ENCODE assay signal across 22 cellular contexts in the genomic region with DNA sequence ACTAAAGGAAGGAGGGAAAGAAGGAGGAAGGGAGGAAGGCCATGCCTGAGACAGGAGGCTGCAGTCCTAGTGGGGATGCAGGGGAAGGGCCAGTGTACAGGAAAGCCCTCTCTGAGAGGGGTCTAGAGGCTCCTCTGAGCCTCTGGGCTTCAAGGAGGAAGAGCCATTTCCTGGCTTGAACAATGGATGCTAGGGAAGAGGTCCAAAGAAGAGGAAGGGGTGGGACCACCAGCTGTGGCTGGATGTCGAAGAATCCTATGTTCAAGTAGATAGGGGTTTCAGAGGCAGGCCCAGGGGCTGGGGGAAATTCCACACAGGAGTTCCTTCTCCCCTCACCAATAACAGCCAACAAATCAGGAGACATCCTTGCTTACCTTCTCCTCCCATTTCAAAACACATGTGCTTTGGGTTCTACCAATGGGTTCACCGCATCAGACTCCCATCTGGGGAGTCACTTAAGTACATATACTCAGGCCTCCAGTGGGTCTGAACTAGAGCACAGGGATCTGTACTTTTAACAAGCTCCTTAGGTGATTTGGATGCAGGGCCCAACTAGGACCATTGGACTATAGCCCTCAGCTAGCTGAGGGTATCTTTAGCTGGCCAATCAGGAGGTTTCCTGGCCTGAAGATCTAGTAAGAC. TPM values are rescaled to one million over a fixed set of nuclear protein-coding genes. Genes with fewer than 3 reads are reported as not detected.
DNase-seq lines count a peak whose midpoint lies in the region; ATAC-seq and TF ChIP-seq lines count a peak whose summit lies in the region.
"Had no signal": no experiment of that assay in that cellular context is flagged by ENCODE, and none has a peak within 500 bp of the region (broad histone marks: within the 10 kb centered on the region; RNA-seq: fewer than 3 reads in every experiment).

No MANE protein-coding gene starts in this region.

- H3K9me3 ChIP-seq in CD8-positive, alpha-beta memory T cell (ENCODE audit: low read length) = no peaks in the 10 kb centered on the region
- no peaks in the 10 kb centered on the region for H3K9me3 ChIP-seq in thyroid gland
- H3K9me3 ChIP-seq: BE2C had no signal

- TF ChIP-seq POLR2A in thyroid gland (IDR thresholded peaks at IDR 0.05) = no peak

- no peaks in the 10 kb centered on the region for H3K27me3 ChIP-seq in CD8-positive, alpha-beta memory T cell (ENCODE audit: insufficient read depth, low read length, poor library complexity, severe bottlenecking)
- no peaks in the 10 kb centered on the region for H3K27me3 ChIP-seq in thyroid gland
- H3K27me3 ChIP-seq: BE2C had no signal

- peaks cover 25% of the 10 kb centered on the region for H3K4me1 ChIP-seq in CD8-positive, alpha-beta memory T cell (ENCODE audit: insufficient read depth, low read length)
- peaks cover 0 to 16% of the 10 kb centered on the region in 2 donors for H3K4me1 ChIP-seq in thyroid gland
- H3K4me1 ChIP-seq: BE2C had no signal

- peak overlapping the region; percentile 57 for H3K27ac Mint-ChIP-seq in T-helper 1 cell treated with Interleukin-12 subunit alpha and Interleukin-12 subunit beta and Interleukin-4 antibody, amounts not matched to agents 30 μg/mL and 1 μg/mL, for 36 hours
- H3K27ac Mint-ChIP-seq in CD8-positive, alpha-beta memory T cell = peak overlapping the region in 7 of 8 donors; percentile 28 to 92 (median 54)
- peak overlapping the region; percentile 99 for H3K27ac Mint-ChIP-seq in endothelial cell (ENCODE audit: unreplicated experiment)
- H3K27ac Mint-ChIP-seq in naive thymus-derived CD8-positive, alpha-beta T cell = peak overlapping the region in 9 of 10 donors; percentile 20 to 90 (median 80)
- H3K27ac Mint-ChIP-seq: activated B cell treated with CpG ODN at 0.5 μM for 24 hours had no signal

- WGBS in thyroid gland, 2 donors = 76 to 89% methylated on average over 2 of the region's 2 CpGs

- H3K4me3 ChIP-seq in CD8-positive, alpha-beta memory T cell (ENCODE audit: low read length) = no peak overlapping the region
- no peak overlapping the region for H3K4me3 ChIP-seq in thyroid gland (replicated peaks in 1 of 3)

- TF ChIP-seq CTCF in endothelial cell (IDR thresholded peaks at IDR 0.05; ENCODE audit: unreplicated experiment) = no peak
- TF ChIP-seq CTCF in thyroid gland (IDR thresholded peaks at IDR 0.05) = no peak

- no peak overlapping the region for H3K4me3 Mint-ChIP-seq in T-helper 1 cell treated with Interleukin-12 subunit alpha and Interleukin-12 subunit beta and Interleukin-4 antibody, amounts not matched to agents 30 μg/mL and 1 μg/mL, for 36 hours
- no peak overlapping the region for H3K4me3 Mint-ChIP-seq in CD8-positive, alpha-beta memory T cell
- peak overlapping the region; percentile 76 for H3K4me3 Mint-ChIP-seq in endothelial cell (ENCODE audit: unreplicated experiment)
- H3K4me3 Mint-ChIP-seq in naive thymus-derived CD8-positive, alpha-beta T cell = peak overlapping the region in 8 of 10 donors; percentile 27 to 68 (median 58)
- H3K4me3 Mint-ChIP-seq: activated B cell treated with CpG ODN at 0.5 μM for 24 hours had no signal

- CTCF ChIA-PET in CD8-positive, alpha-beta memory T cell (lab: Charles Lee) = interaction anchor here (1.0 to 4.6 kb wide), 4 partner anchors 12 to 122 kb away, joined by 3 to 24 read pairs (median 3); no protein-coding TSS in a partner anchor

- H3K4me1 Mint-ChIP-seq in T-helper 1 cell treated with Interleukin-12 subunit alpha and Interleukin-12 subunit beta and Interleukin-4 antibody, amounts not matched to agents 30 μg/mL and 1 μg/mL, for 36 hours (ENCODE audit: low read depth) = peaks cover 19% of the 10 kb centered on the region
- H3K4me1 Mint-ChIP-seq in CD8-positive, alpha-beta memory T cell = peaks cover 11 to 26% (median 21%) of the 10 kb centered on the region in 3 donors
- H3K4me1 Mint-ChIP-seq in endothelial cell (ENCODE audit: unreplicated experiment) = peaks cover 72% of the 10 kb centered on the region
- H3K4me1 Mint-ChIP-seq in naive thymus-derived CD8-positive, alpha-beta T cell = peaks cover 25 to 75% (median 41%) of the 10 kb centered on the region in 4 donors

- ATAC-seq in naive thymus-derived CD8-positive, alpha-beta T cell = peak in 1 of 2 donors; percentile 17
- ATAC-seq in HG03442 (IDR thresholded peaks at IDR 0.05; ENCODE audit: unreplicated experiment) (no peak), GM21528 (IDR thresholded peaks at IDR 0.05; ENCODE audit: low FRiP score, unreplicated experiment) (no peak)

- DNase-seq in T-helper 1 cell = no peak
- DNase-seq in CD8-positive, alpha-beta memory T cell = no peak
- DNase-seq in endothelial cell (ENCODE audit: low spot score) = peak; percentile 55
- DNase-seq in naive thymus-derived CD8-positive, alpha-beta T cell = no peak
- DNase-seq in thyroid gland = no peak
- DNase-seq: activated B cell treated with CpG ODN at 0.5 μM for 24 hours; activated CD8-positive, alpha-beta memory T cell treated with anti-CD3 and anti-CD28 coated beads, Interleukin-2, amount 50 U/mL, for 48 hours; BE2C; DMS53; Kasumi-1; NCI-H1417 treated with DMSO at 0.1 percent for 48 hours; NCI-H2227 treated with DMSO at 0.1 percent for 48 hours; nucleus accumbens; stimulated activated CD4-positive, alpha-beta T cell treated with anti-CD3 and anti-CD28 coated beads, Interleukin-4, amount 100 ng/mL, for 24 hours; stimulated activated CD8-positive, alpha-beta memory T cell treated with anti-CD3 and anti-CD28 coated beads, Interleukin-4, amount 100 ng/mL, for 48 hours; T-helper 2 cell; trophoblast cell had no signal

- H3K27ac ChIP-seq in CD8-positive, alpha-beta memory T cell (ENCODE audit: low read depth, low read length) = no peak overlapping the region
- no peak overlapping the region for H3K27ac ChIP-seq in thyroid gland
- H3K27ac ChIP-seq: 22Rv1, epithelial cell of prostate had no signal

- no peaks in the 10 kb centered on the region for H3K9me3 Mint-ChIP-seq in T-helper 1 cell treated with Interleukin-12 subunit alpha and Interleukin-12 subunit beta and Interleukin-4 antibody, amounts not matched to agents 30 μg/mL and 1 μg/mL, for 36 hours
- H3K9me3 Mint-ChIP-seq in CD8-positive, alpha-beta memory T cell = no peaks in the 10 kb centered on the region
- no peaks in the 10 kb centered on the region for H3K9me3 Mint-ChIP-seq in endothelial cell (ENCODE audit: unreplicated experiment)
- H3K9me3 Mint-ChIP-seq in naive thymus-derived CD8-positive, alpha-beta T cell = no peaks in the 10 kb centered on the region
- H3K9me3 Mint-ChIP-seq: activated B cell treated with CpG ODN at 0.5 μM for 24 hours had no signal

- POLR2A ChIA-PET in CD8-positive, alpha-beta memory T cell (lab: Charles Lee) = interaction anchor here (0.6 kb wide), 1 partner anchor 27 kb away, joined by 6 read pairs; no protein-coding TSS in a partner anchor
- POLR2A ChIA-PET in naive thymus-derived CD8-positive, alpha-beta T cell (lab: Charles Lee) = interaction anchor here (0.6 to 3.6 kb wide), 6 partner anchors 9 to 509 kb away, joined by 3 to 23 read pairs (median 4); partner anchors contain the start of gene FMNL3

- peaks cover 25% of the 10 kb centered on the region for H3K36me3 ChIP-seq in CD8-positive, alpha-beta memory T cell (ENCODE audit: insufficient read depth, low read length)
- peaks cover 30 to 36% of the 10 kb centered on the region in 2 donors for H3K36me3 ChIP-seq in thyroid gland
- H3K36me3 ChIP-seq: BE2C had no signal

- H3K27me3 Mint-ChIP-seq in T-helper 1 cell treated with Interleukin-12 subunit alpha and Interleukin-12 subunit beta and Interleukin-4 antibody, amounts not matched to agents 30 μg/mL and 1 μg/mL, for 36 hours (ENCODE audit: low read depth) = no peaks in the 10 kb centered on the region
- no peaks in the 10 kb centered on the region for H3K27me3 Mint-ChIP-seq in CD8-positive, alpha-beta memory T cell
- H3K27me3 Mint-ChIP-seq in endothelial cell (ENCODE audit: unreplicated experiment) = peaks cover 21% of the 10 kb centered on the region
- no peaks in the 10 kb centered on the region for H3K27me3 Mint-ChIP-seq in naive thymus-derived CD8-positive, alpha-beta T cell
- H3K27me3 Mint-ChIP-seq: activated B cell treated with CpG ODN at 0.5 μM for 24 hours had no signal

- peaks cover 48% of the 10 kb centered on the region for H3K36me3 Mint-ChIP-seq in T-helper 1 cell treated with Interleukin-12 subunit alpha and Interleukin-12 subunit beta and Interleukin-4 antibody, amounts not matched to agents 30 μg/mL and 1 μg/mL, for 36 hours (ENCODE audit: low read depth)
- peaks cover 13 to 78% (median 18%) of the 10 kb centered on the region in 3 donors for H3K36me3 Mint-ChIP-seq in CD8-positive, alpha-beta memory T cell
- peaks cover 73% of the 10 kb centered on the region for H3K36me3 Mint-ChIP-seq in endothelial cell (ENCODE audit: low read depth, unreplicated experiment)
- peaks cover 7 to 38% (median 20%) of the 10 kb centered on the region in 3 donors for H3K36me3 Mint-ChIP-seq in naive thymus-derived CD8-positive, alpha-beta T cell

- intact Hi-C loops in thyroid gland (cut with DNase I) = no loop called here

RNA-seq across cellular contexts. Expression of gene PRPF40B, which starts 32.4 kb away (rescaled TPM):
- 1 to 10 TPM; 9.0 to 9.9 TPM for total RNA-seq in CD8-positive, alpha-beta memory T cell
- polyA plus RNA-seq in CD8-positive, alpha-beta memory T cell = 2.0 TPM
- 9.2 TPM for total RNA-seq in endothelial cell (ENCODE audit: unreplicated experiment)
- total RNA-seq in naive thymus-derived CD8-positive, alpha-beta T cell = 10 to 100 TPM; 13.6 to 16.7 TPM
- polyA plus RNA-seq in naive thymus-derived CD8-positive, alpha-beta T cell = 1 to 10 TPM; 1.5 to 4.0 (median 2.3) TPM
- total RNA-seq in thyroid gland = 10 to 100 TPM; 29.5 to 39.7 (median 34.4) TPM

RNA-seq across cellular contexts. Expression of gene FAM186B, which starts 50.3 kb away (rescaled TPM):
- under 1 TPM; 0.11 to 0.15 TPM for total RNA-seq in CD8-positive, alpha-beta memory T cell
- not detected for polyA plus RNA-seq in CD8-positive, alpha-beta memory T cell
- total RNA-seq in endothelial cell (ENCODE audit: unreplicated experiment) (1.9 TPM), thyroid gland (1 to 10 TPM; 1.1 to 2.1 (median 1.4) TPM)
- total RNA-seq in naive thymus-derived CD8-positive, alpha-beta T cell = under 1 TPM; 0.31 to 0.33 TPM
- polyA plus RNA-seq in naive thymus-derived CD8-positive, alpha-beta T cell = under 1 TPM in 1 of 3 donors, not detected in 2; 0.14 TPM

RNA-seq across cellular contexts. Expression of gene FMNL3, which starts 51.5 kb away (rescaled TPM):
- total RNA-seq in CD8-positive, alpha-beta memory T cell = 10 to 100 TPM; 35.8 to 36.7 TPM
- 6.3 TPM for polyA plus RNA-seq in CD8-positive, alpha-beta memory T cell
- total RNA-seq in endothelial cell (ENCODE audit: unreplicated experiment) (194 TPM), thyroid gland (10 to 100 TPM; 30.9 to 41.8 (median 35.1) TPM)
- 10 to 100 TPM; 34.4 to 36.5 TPM for total RNA-seq in naive thymus-derived CD8-positive, alpha-beta T cell
- polyA plus RNA-seq in naive thymus-derived CD8-positive, alpha-beta T cell = 10 to 100 TPM in 1 of 3 donors, 1 to 10 TPM in 2; 7.6 to 12.1 (median 8.4) TPM

Comparison
In these comparisons a context has a peak if more than half of its experiments do, and no peak if none do; other contexts are left out.
1. H3K4me3 Mint-ChIP-seq: peak in endothelial cell (single experiment) and naive thymus-derived CD8-positive, alpha-beta T cell (8 of 10); none in T-helper 1 cell treated with Interleukin-12 subunit alpha and Interleukin-12 subunit beta and Interleukin-4 antibody, amounts not matched to agents 30 μg/mL and 1 μg/mL, for 36 hours (single experiment) and CD8-positive, alpha-beta memory T cell (0 of 7).
2. Peak in every context shown above with its lines, with median percentiles within 50 percentile points of each other: H3K27ac Mint-ChIP-seq.